In genomic region chr14:104650057-104650980, GRCh38 we compare ENCODE assay signal across 1 cellular context.
TF ChIP-seq lines count a peak whose summit lies in the region.

No MANE protein-coding gene starts in this region.

TF ChIP-seq in HepG2, 621 proteins besides CTCF, POLR2A, EP300 and RAD21 (continued from another document and continues in another):
- TF ChIP-seq AFF4 (CRISPR knock-in tag; IDR thresholded peaks at IDR 0.05) (no peak), PRMT3 (CRISPR knock-in tag; IDR thresholded peaks at IDR 0.05; ENCODE audit: borderline replicate concordance, low read depth) (no peak), ZFP91 (CRISPR knock-in tag; IDR thresholded peaks at IDR 0.05; ENCODE audit: borderline replicate concordance) (no peak; the same call in 1 of the 2 replicates), NAIF1 (CRISPR knock-in tag; IDR thresholded peaks at IDR 0.05; ENCODE audit: borderline replicate concordance) (no peak), ZNF597 (CRISPR knock-in tag; IDR thresholded peaks at IDR 0.05) (no peak), ELF1 (CRISPR knock-in tag; IDR thresholded peaks at IDR 0.05) (peak; percentile 6; the same call in 1 of the 2 replicates), ZNF362 (CRISPR knock-in tag; IDR thresholded peaks at IDR 0.05; ENCODE audit: borderline replicate concordance) (no peak), YY1 (IDR thresholded peaks at IDR 0.05; ENCODE audit: insufficient read depth, insufficient replicate concordance, low read depth, low read length) (peak; percentile 38), ZNF224 (CRISPR knock-in tag; IDR thresholded peaks at IDR 0.05) (no peak), POLR2G (IDR thresholded peaks at IDR 0.05; ENCODE audit: low read depth, low read length) (no peak), ZNF382 (CRISPR knock-in tag; IDR thresholded peaks at IDR 0.05; ENCODE audit: borderline replicate concordance) (no peak), FLYWCH1 (CRISPR knock-in tag; IDR thresholded peaks at IDR 0.05) (no peak), ATM (IDR thresholded peaks at IDR 0.05; ENCODE audit: borderline replicate concordance) (no peak), ZSCAN5A (CRISPR knock-in tag; IDR thresholded peaks at IDR 0.05; ENCODE audit: borderline replicate concordance) (no peak), MAF1 (CRISPR knock-in tag; IDR thresholded peaks at IDR 0.05; ENCODE audit: borderline replicate concordance) (no peak), ZNF674 (CRISPR knock-in tag; IDR thresholded peaks at IDR 0.05; ENCODE audit: low read depth) (no peak), CAMTA2 (CRISPR knock-in tag; IDR thresholded peaks at IDR 0.05; ENCODE audit: borderline replicate concordance) (0 out of 2 replicates have a peak, but pooled peaks have one; percentile 46), KLF13 (CRISPR knock-in tag; IDR thresholded peaks at IDR 0.05) (no peak), ZNF512B (CRISPR knock-in tag; IDR thresholded peaks at IDR 0.05; ENCODE audit: borderline replicate concordance) (no peak), ZNF274 (CRISPR knock-in tag; IDR thresholded peaks at IDR 0.05) (no peak; the same call in 1 of the 2 replicates), ZNF761 (CRISPR knock-in tag; conservative IDR thresholded peaks at IDR 0.05) (no peak), CREB1 (IDR thresholded peaks at IDR 0.05) (no peak), CREB1 (CRISPR knock-in tag; IDR thresholded peaks at IDR 0.05) (no peak), ZNF264 (CRISPR knock-in tag; IDR thresholded peaks at IDR 0.05) (no peak), HES4 (CRISPR knock-in tag; IDR thresholded peaks at IDR 0.05; ENCODE audit: borderline replicate concordance) (no peak), ZNF496 (CRISPR knock-in tag; IDR thresholded peaks at IDR 0.05; ENCODE audit: insufficient replicate concordance) (no peak), ZNF234 (CRISPR knock-in tag; conservative IDR thresholded peaks at IDR 0.05) (no peak), SMAD3 (CRISPR knock-in tag; IDR thresholded peaks at IDR 0.05) (no peak), ZFP1 (CRISPR knock-in tag; IDR thresholded peaks at IDR 0.05) (no peak), ZNF687 (CRISPR knock-in tag; IDR thresholded peaks at IDR 0.05) (peak; percentile 75), RNF219 (CRISPR knock-in tag; IDR thresholded peaks at IDR 0.05) (no peak), HMGA1 (CRISPR knock-in tag; conservative IDR thresholded peaks at IDR 0.05) (no peak), DPF2 (CRISPR knock-in tag; IDR thresholded peaks at IDR 0.05; ENCODE audit: borderline replicate concordance, low read depth) (no peak), ZKSCAN8 (CRISPR knock-in tag; IDR thresholded peaks at IDR 0.05; ENCODE audit: borderline replicate concordance) (no peak), ZC3H13 (CRISPR knock-in tag; IDR thresholded peaks at IDR 0.05) (0 out of 2 replicates have a peak, but pooled peaks have one; percentile 45), JARID2 (CRISPR knock-in tag; IDR thresholded peaks at IDR 0.05; ENCODE audit: insufficient replicate concordance) (no peak), DNMT3B (CRISPR knock-in tag; conservative IDR thresholded peaks at IDR 0.05) (no peak), MIXL1 (CRISPR knock-in tag; IDR thresholded peaks at IDR 0.05) (no peak), ZBTB26 (CRISPR knock-in tag; IDR thresholded peaks at IDR 0.05; ENCODE audit: borderline replicate concordance) (no peak), KAT8 (CRISPR knock-in tag; IDR thresholded peaks at IDR 0.05) (0 out of 2 replicates have a peak, but pooled peaks have one; percentile 32), ZSCAN9 (CRISPR knock-in tag; IDR thresholded peaks at IDR 0.05; ENCODE audit: borderline replicate concordance) (0 out of 2 replicates have a peak, but pooled peaks have one; percentile 29), MAFK (conservative IDR thresholded peaks at IDR 0.05 in 1 of 2, IDR thresholded peaks at IDR 0.05 in 1 of 2; ENCODE audit: low read length in 2 of 2) (no peak)
